In genomic region chr1:167666416-167666815, GRCh38 we compare ENCODE assay signal across 14 cellular contexts. TPM values are rescaled to one million over a fixed set of nuclear protein-coding genes. Genes with fewer than 3 reads are reported as not detected.
DNase-seq lines count a peak whose midpoint lies in the region; ATAC-seq and TF ChIP-seq lines count a peak whose summit lies in the region.
"Had no signal": no experiment of that assay in that cellular context is flagged by ENCODE, and none has a peak within 500 bp of the region (broad histone marks: within the 10 kb centered on the region; RNA-seq: fewer than 3 reads in every experiment).

No MANE protein-coding gene starts in this region.

- H3K4me1 Mint-ChIP-seq in activated naive CD8-positive, alpha-beta T cell (ENCODE audit: low read depth), result peaks cover 87% of the 10 kb centered on the region
- H3K4me1 Mint-ChIP-seq in stimulated activated memory B cell treated with anti-CD40 and anti-IgM and Interleukin-4, amounts not matched to agents 10 μg/mL and 1 μg/mL and 100 μg/mL, for 72 hours, result peaks cover 88% of the 10 kb centered on the region

- ATAC-seq in activated naive CD4-positive, alpha-beta T cell treated with anti-CD3 and anti-CD28 coated beads, Interleukin-2, amount 50 U/mL, for 72 hours, result no peak
- ATAC-seq in heart right ventricle (peak in 7 of 8 donors; percentile 48 to 75 (median 55)), GM18907 (IDR thresholded peaks at IDR 0.05; ENCODE audit: unreplicated experiment) (no peak), HG02571 (IDR thresholded peaks at IDR 0.05; ENCODE audit: unreplicated experiment) (no peak)
- no peak for ATAC-seq in stimulated activated memory B cell treated with anti-CD40 and anti-IgM and Interleukin-4, amounts not matched to agents 10 μg/mL and 1 μg/mL and 100 μg/mL, for 72 hours

- H3K9me3 Mint-ChIP-seq in activated naive CD4-positive, alpha-beta T cell treated with anti-CD3 and anti-CD28 coated beads, Interleukin-2, amount 50 U/mL, for 72 hours, result no peaks in the 10 kb centered on the region
- no peaks in the 10 kb centered on the region for H3K9me3 Mint-ChIP-seq in activated naive CD8-positive, alpha-beta T cell (ENCODE audit: low read depth)
- H3K9me3 Mint-ChIP-seq in stimulated activated memory B cell treated with anti-CD40 and anti-IgM and Interleukin-4, amounts not matched to agents 10 μg/mL and 1 μg/mL and 100 μg/mL, for 72 hours, result no peaks in the 10 kb centered on the region

- H3K27me3 Mint-ChIP-seq in activated naive CD8-positive, alpha-beta T cell, result no peaks in the 10 kb centered on the region
- no peaks in the 10 kb centered on the region for H3K27me3 Mint-ChIP-seq in stimulated activated memory B cell treated with anti-CD40 and anti-IgM and Interleukin-4, amounts not matched to agents 10 μg/mL and 1 μg/mL and 100 μg/mL, for 72 hours

- no peak overlapping the region for H3K4me3 ChIP-seq in heart right ventricle
- H3K4me3 ChIP-seq: ascending aorta had no signal

- H3K4me3 Mint-ChIP-seq in activated naive CD8-positive, alpha-beta T cell, result no peak overlapping the region
- no peak overlapping the region for H3K4me3 Mint-ChIP-seq in stimulated activated memory B cell treated with anti-CD40 and anti-IgM and Interleukin-4, amounts not matched to agents 10 μg/mL and 1 μg/mL and 100 μg/mL, for 72 hours

- TF ChIP-seq CTCF in heart right ventricle (IDR thresholded peaks at IDR 0.05), result no peak

- H3K4me1 ChIP-seq in heart right ventricle, result peaks cover 26 to 99% (median 91%) of the 10 kb centered on the region in 9 donors

- peak overlapping the region in 9 of 10 donors; percentile 23 to 87 (median 68) for H3K27ac ChIP-seq in heart right ventricle
- H3K27ac ChIP-seq: ascending aorta had no signal

- peak overlapping the region; percentile 46 to 60 for H3K27ac Mint-ChIP-seq in activated naive CD4-positive, alpha-beta T cell treated with anti-CD3 and anti-CD28 coated beads, Interleukin-2, amount 50 U/mL, for 72 hours
- H3K27ac Mint-ChIP-seq in activated naive CD8-positive, alpha-beta T cell, result peak overlapping the region; percentile 54
- H3K27ac Mint-ChIP-seq in stimulated activated memory B cell treated with anti-CD40 and anti-IgM and Interleukin-4, amounts not matched to agents 10 μg/mL and 1 μg/mL and 100 μg/mL, for 72 hours, result peak overlapping the region; percentile 69

- H3K36me3 Mint-ChIP-seq in activated naive CD4-positive, alpha-beta T cell treated with anti-CD3 and anti-CD28 coated beads, Interleukin-2, amount 50 U/mL, for 72 hours, result peaks cover under 1 to 28% of the 10 kb centered on the region in 2 donors
- peaks cover 4% of the 10 kb centered on the region for H3K36me3 Mint-ChIP-seq in activated naive CD8-positive, alpha-beta T cell
- peaks cover 32% of the 10 kb centered on the region for H3K36me3 Mint-ChIP-seq in stimulated activated memory B cell treated with anti-CD40 and anti-IgM and Interleukin-4, amounts not matched to agents 10 μg/mL and 1 μg/mL and 100 μg/mL, for 72 hours

- WGBS in heart right ventricle, 2 donors, result 43 to 46% methylated on average over 4 of the region's 4 CpGs

- H3K27me3 ChIP-seq in heart right ventricle, result no peaks in the 10 kb centered on the region
- H3K27me3 ChIP-seq: ascending aorta had no signal

- intact Hi-C loops in heart right ventricle (cut with DNase I), result loop anchor here in 2 of 10 donors (5.0 kb wide), 2 partner anchors 34 to 49 kb away; partner anchors contain the start of gene RCSD1 (in 1 of the 2)

- no peaks in the 10 kb centered on the region for H3K9me3 ChIP-seq in heart right ventricle
- H3K9me3 ChIP-seq: ascending aorta had no signal

- DNase-seq in activated naive CD4-positive, alpha-beta T cell treated with anti-CD3 and anti-CD28 coated beads, Interleukin-2, amount 50 U/mL, for 72 hours (ENCODE audit: low spot score in 2 of 2), result no peak
- DNase-seq in activated naive CD4-positive, alpha-beta T cell treated with anti-CD3 and anti-CD28 coated beads, Interleukin-2, amount 50 U/mL, for 16 hours, result no peak
- DNase-seq in heart right ventricle, result peak in 1 of 2 donors; percentile 67
- no peak for DNase-seq in NCI-H510A treated with DMSO at 0.1 percent for 48 hours (lab: John Stamatoyannopoulos, UW)
- DNase-seq: activated CD4-positive, alpha-beta T cell treated with anti-CD3 and anti-CD28 coated beads, Interleukin-2, amount 50 U/mL, for 4 hours; AML-193; KBM-7; NCI-H226; stimulated activated naive CD4-positive, alpha-beta T cell had no signal

- H3K36me3 ChIP-seq in heart right ventricle, result peaks cover 0 to 28% (median 0%) of the 10 kb centered on the region in 9 donors
- H3K36me3 ChIP-seq: ascending aorta had no signal

RNA-seq across cellular contexts. Expression of gene RCSD1, which starts 36.4 kb away (rescaled TPM):
- total RNA-seq in activated naive CD4-positive, alpha-beta T cell treated with anti-CD3 and anti-CD28 coated beads, Interleukin-2, amount 50 U/mL, for 72 hours, result 10 to 100 TPM; 28.2 to 65.6 TPM
- 10 to 100 TPM; 27.9 to 50.2 (median 39.7) TPM for total RNA-seq in heart right ventricle
- polyA plus RNA-seq in heart right ventricle, result 10 to 100 TPM in 1 of 2 donors, 1 to 10 TPM in 1; 9.0 to 13.5 TPM

RNA-seq across cellular contexts. Expression of gene MPZL1, which starts 55.4 kb away (rescaled TPM):
- total RNA-seq in activated naive CD4-positive, alpha-beta T cell treated with anti-CD3 and anti-CD28 coated beads, Interleukin-2, amount 50 U/mL, for 72 hours, result 10 to 100 TPM; 26.8 to 33.0 TPM
- total RNA-seq in heart right ventricle, result 10 to 100 TPM; 15.6 to 52.5 (median 25.2) TPM
- 10 to 100 TPM; 12.8 to 24.0 TPM for polyA plus RNA-seq in heart right ventricle

Comparison
In these comparisons a context has a peak if more than half of its experiments do, and no peak if none do; other contexts are left out.
1. ATAC-seq: peak in heart right ventricle (7 of 8); none in activated naive CD4-positive, alpha-beta T cell treated with anti-CD3 and anti-CD28 coated beads, Interleukin-2, amount 50 U/mL, for 72 hours (0 of 2), stimulated activated memory B cell treated with anti-CD40 and anti-IgM and Interleukin-4, amounts not matched to agents 10 μg/mL and 1 μg/mL and 100 μg/mL, for 72 hours (single experiment), GM18907 (single experiment) and HG02571 (single experiment).
2. Peak in every context shown above with its lines, with median percentiles within 50 percentile points of each other: H3K27ac Mint-ChIP-seq.